Comparison of ENCODE assay signal across 9 cellular contexts in genomic region chrX:86133761-86134160, GRCh38. TPM values are rescaled to one million over a fixed set of nuclear protein-coding genes. Genes with fewer than 3 reads are reported as not detected.
DNase-seq lines count a peak whose midpoint lies in the region; ATAC-seq, FAIRE-seq and TF ChIP-seq lines count a peak whose summit lies in the region.
"Had no signal": no experiment of that assay in that cellular context is flagged by ENCODE, and none has a peak within 500 bp of the region (broad histone marks: within the 10 kb centered on the region; RNA-seq: fewer than 3 reads in every experiment).

No MANE protein-coding gene starts in this region.

- H3K27me3 ChIP-seq in AG04450 (ENCODE audit: control insufficient read depth, insufficient read depth, low read length): no peaks in the 10 kb centered on the region

- no peaks in the 10 kb centered on the region for H3K36me3 Mint-ChIP-seq in natural killer cell treated with Interleukin-12 subunit alpha and Interleukin-12 subunit beta and Interleukin-15 and Interleukin-18, amount 100 ng/mL, for 72 hours

- no peak overlapping the region for H3K4me3 Mint-ChIP-seq in natural killer cell treated with Interleukin-12 subunit alpha and Interleukin-12 subunit beta and Interleukin-15 and Interleukin-18, amount 100 ng/mL, for 72 hours

- TF ChIP-seq CTCF in AG04450 (IDR thresholded peaks at IDR 0.05; ENCODE audit: low read depth, low read length): peak; percentile 61
- peak; percentile 78 for TF ChIP-seq CTCF in fibroblast of the aortic adventitia (IDR thresholded peaks at IDR 0.05; ENCODE audit: insufficient read depth, low read length)

- H3K9me3 ChIP-seq in AG04450 (ENCODE audit: control insufficient read depth, insufficient read depth, low read length): no peaks in the 10 kb centered on the region

- DNase-seq in AG04450 (ENCODE audit: low read depth, low spot score) (no peak), RCC 7860 (ENCODE audit: low spot score) (no peak), fibroblast of the aortic adventitia (ENCODE audit: low read depth) (peak; percentile 28), iPS-NIHi7 (ENCODE audit: extremely low spot score) (no peak), 8988T (no peak)
- no peak for DNase-seq in natural killer cell treated with Interleukin-12 subunit alpha and Interleukin-12 subunit beta and Interleukin-15 and Interleukin-18, amount 100 ng/mL, for 72 hours (ENCODE audit: low spot score)

- peak; percentile 86 for FAIRE-seq in RCC 7860 (lab: Jason Lieb, UNC)

- H3K27me3 Mint-ChIP-seq in natural killer cell treated with Interleukin-12 subunit alpha and Interleukin-12 subunit beta and Interleukin-15 and Interleukin-18, amount 100 ng/mL, for 72 hours: peaks cover 8 to 12% of the 10 kb centered on the region in 2 donors

- H3K4me1 Mint-ChIP-seq in natural killer cell treated with Interleukin-12 subunit alpha and Interleukin-12 subunit beta and Interleukin-15 and Interleukin-18, amount 100 ng/mL, for 72 hours (ENCODE audit: low read depth in 2 of 2): no peaks in the 10 kb centered on the region

- H3K27ac Mint-ChIP-seq in natural killer cell treated with Interleukin-12 subunit alpha and Interleukin-12 subunit beta and Interleukin-15 and Interleukin-18, amount 100 ng/mL, for 72 hours: no peak overlapping the region

- no peak overlapping the region for H3K27ac ChIP-seq in AG04450 (ENCODE audit: low read depth, low read length)
- H3K27ac ChIP-seq: SK-N-MC had no signal

- peak; percentile 69 for ATAC-seq in GM18867 (IDR thresholded peaks at IDR 0.05; ENCODE audit: unreplicated experiment)
- no peak for ATAC-seq in natural killer cell treated with Interleukin-12 subunit alpha and Interleukin-12 subunit beta and Interleukin-15 and Interleukin-18, amount 100 ng/mL, for 72 hours
- ATAC-seq in HG03045 (IDR thresholded peaks at IDR 0.05; ENCODE audit: unreplicated experiment): no peak

- POLR2A ChIA-PET in AG04450 (lab: Yijun Ruan, JAX): no interaction called here

- no peaks in the 10 kb centered on the region for H3K9me3 Mint-ChIP-seq in natural killer cell treated with Interleukin-12 subunit alpha and Interleukin-12 subunit beta and Interleukin-15 and Interleukin-18, amount 100 ng/mL, for 72 hours

- H3K4me3 ChIP-seq in AG04450 (ENCODE audit: low read depth, low read length) (no peak overlapping the region), fibroblast of the aortic adventitia (ENCODE audit: low read depth, low read length) (no peak overlapping the region)
- H3K4me3 ChIP-seq: SK-N-MC had no signal

- CTCF ChIA-PET in AG04450 (lab: Charles Lee): interaction anchor here (0.5 to 3.8 kb wide), 7 partner anchors 11 to 574 kb away, joined by 3 to 30 read pairs (median 3); no protein-coding TSS in a partner anchor

RNA-seq across cellular contexts. Expression of gene DACH2, which starts 14.5 kb away (rescaled TPM):
- polyA plus RNA-seq in AG04450 (2011; rRNA removed): 0.41 and 0.61 TPM in 2 replicates
- polyA minus RNA-seq in AG04450 (2011; rRNA and poly(A)+ RNA removed): 1.2 and 2.0 TPM in 2 replicates
- 0.09 TPM in 1 of 2 replicates, not detected in the other for total RNA-seq in fibroblast of the aortic adventitia (ENCODE audit: low replicate concordance)
- total RNA-seq in natural killer cell treated with Interleukin-12 subunit alpha and Interleukin-12 subunit beta and Interleukin-15 and Interleukin-18, amount 100 ng/mL, for 72 hours: not detected
